ENCODE assay signal across 35 cellular contexts in genomic region chr16:69509125-69509524, GRCh38.
"Had no signal": no experiment of that assay in that cellular context is flagged by ENCODE, and none has a peak within 500 bp of the region (broad histone marks: within the 10 kb centered on the region; RNA-seq: fewer than 3 reads in every experiment).

No MANE protein-coding gene starts in this region.

- ATAC-seq: activated naive CD4-positive, alpha-beta T cell treated with anti-CD3 and anti-CD28 coated beads, Interleukin-2, amount 50 U/mL, for 72 hours; activated naive CD8-positive, alpha-beta T cell treated with anti-CD3 and anti-CD28 coated beads, Interleukin-2, amount 50 U/mL, for 24 hours; activated T-cell treated with anti-CD3 and anti-CD28 coated beads, Interleukin-2, amount 50 U/mL, for 4 hours; activated T-cell treated with anti-CD3 and anti-CD28 coated beads, Interleukin-2, amount 50 U/mL, for 72 hours; activated T-helper 17 cell treated with anti-CD3 and anti-CD28 coated beads, Interleukin-2, amount 50 U/mL, for 72 hours; body of pancreas had no signal

- H3K27me3 ChIP-seq: adrenal gland, ascending aorta, body of pancreas, brain microvascular endothelial cell, breast epithelium, cardiac muscle cell had no signal

- H3K9me3 ChIP-seq: adrenal gland, ascending aorta, body of pancreas, breast epithelium had no signal

- H3K27ac ChIP-seq: adrenal gland, ascending aorta, body of pancreas, brain microvascular endothelial cell, breast epithelium, cardiac muscle cell had no signal

- FAIRE-seq: astrocyte, bronchial epithelial cell had no signal

- H3K36me3 ChIP-seq: adrenal gland, ascending aorta, brain microvascular endothelial cell, breast epithelium, cardiac muscle cell had no signal

- H3K4me3 ChIP-seq: adrenal gland, ascending aorta, body of pancreas, breast epithelium, cardiac muscle cell had no signal

- H3K4me1 ChIP-seq: adrenal gland, ascending aorta, body of pancreas, breast epithelium had no signal

- DNase-seq: activated effector memory CD4-positive, alpha-beta T cell treated with anti-CD3 and anti-CD28 coated beads, Interleukin-2, amount 50 U/mL, for 16 hours; activated effector memory CD4-positive, alpha-beta T cell treated with Interleukin-2 at 50 U/mL for 16 hours; activated gamma-delta T cell; activated gamma-delta T cell treated with Interleukin-2 at 50 U/mL for 16 hours; activated naive CD4-positive, alpha-beta T cell; activated naive CD4-positive, alpha-beta T cell treated with anti-CD3 and anti-CD28 coated beads for 36 hours; activated naive CD4-positive, alpha-beta T cell treated with anti-CD3 and anti-CD28 coated beads, Interleukin-2, amount 10 ng/mL, durations not matched to agents 7 days and 5 days; activated naive CD4-positive, alpha-beta T cell treated with anti-CD3 and anti-CD28 coated beads, Interleukin-2, amount 50 U/mL, for 16 hours; activated naive CD4-positive, alpha-beta T cell treated with Interleukin-2 at 50 U/mL for 16 hours; activated naive CD8-positive, alpha-beta T cell treated with anti-CD3 and anti-CD28 coated beads for 36 hours; activated naive CD8-positive, alpha-beta T cell treated with anti-CD3 and anti-CD28 coated beads, Interleukin-2, amount 10 ng/mL, durations not matched to agents 7 days and 5 days; activated naive CD8-positive, alpha-beta T cell treated with anti-CD3 and anti-CD28 coated beads, Interleukin-2, amount 50 U/mL, for 24 hours; activated T-cell treated with anti-CD3 and anti-CD28 coated beads for 4 hours; activated T-cell treated with anti-CD3 and anti-CD28 coated beads, Interleukin-2, amount 50 U/mL, for 1 hour; activated T-cell treated with anti-CD3 and anti-CD28 coated beads, Interleukin-2, amount 50 U/mL, for 24 hours; activated T-cell treated with anti-CD3 and anti-CD28 coated beads, Interleukin-2, amount 50 U/mL, for 4 hours; activated T-cell treated with anti-CD3 and anti-CD28 coated beads, Interleukin-2, amount 50 U/mL, for 48 hours; activated T-cell treated with anti-CD3 and anti-CD28 coated beads, Interleukin-2, amount 50 U/mL, for 72 hours; adrenal gland; amniotic stem cell; amygdala; anterior cingulate cortex; aorta; body of pancreas; brain microvascular endothelial cell; caudate nucleus; central memory CD4-positive, alpha-beta T cell; cerebellar nuclear complex had no signal
